ENCODE assay signal across 17 cellular contexts in the genomic region with DNA sequence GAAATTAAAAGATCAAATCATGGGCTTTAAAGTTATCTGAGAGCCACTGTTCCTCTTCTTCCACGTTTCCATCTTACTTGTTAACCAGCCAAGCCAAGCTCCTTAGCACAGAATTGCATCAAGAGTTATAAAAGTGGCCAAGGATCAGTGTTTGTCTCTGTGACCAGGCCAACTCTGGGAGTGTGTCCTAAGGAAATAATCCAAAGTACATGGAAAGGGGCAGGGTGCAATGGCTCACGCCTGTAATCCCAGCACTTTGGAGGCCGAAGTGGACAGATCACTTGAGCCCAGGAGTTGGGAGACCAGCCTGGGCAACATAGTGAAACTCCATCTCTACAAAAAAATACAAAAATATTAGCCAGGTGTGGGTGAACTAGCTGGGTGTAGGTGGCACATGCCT. TPM values are rescaled to one million over a fixed set of nuclear protein-coding genes. Genes with fewer than 3 reads are reported as not detected.
DNase-seq lines count a peak whose midpoint lies in the region; ATAC-seq, FAIRE-seq and TF ChIP-seq lines count a peak whose summit lies in the region.
"Had no signal": no experiment of that assay in that cellular context is flagged by ENCODE, and none has a peak within 500 bp of the region (broad histone marks: within the 10 kb centered on the region; RNA-seq: fewer than 3 reads in every experiment).

No MANE protein-coding gene starts in this region.

- H3K27ac Mint-ChIP-seq in CD4-positive, alpha-beta T cell: peak overlapping the region; percentile 45
- peak overlapping the region; percentile 52 for H3K27ac Mint-ChIP-seq in memory B cell
- H3K27ac Mint-ChIP-seq in CD8-positive, alpha-beta memory T cell: peak overlapping the region in 3 of 8 donors; percentile 51 to 90 (median 78)

- H3K4me1 Mint-ChIP-seq in CD4-positive, alpha-beta T cell (ENCODE audit: low read depth): peaks cover 38% of the 10 kb centered on the region
- H3K4me1 Mint-ChIP-seq in memory B cell: peaks cover 38% of the 10 kb centered on the region
- H3K4me1 Mint-ChIP-seq in CD8-positive, alpha-beta memory T cell: peaks cover 23 to 42% (median 33%) of the 10 kb centered on the region in 3 donors

- no peaks in the 10 kb centered on the region for H3K27me3 ChIP-seq in CD4-positive, alpha-beta T cell (ENCODE audit: control insufficient read depth, insufficient read depth, low read length)
- H3K27me3 ChIP-seq in ascending aorta (no peaks in the 10 kb centered on the region), small intestine (ENCODE audit: control insufficient read depth in 2 of 2, insufficient read depth in 2 of 2, low read length in 2 of 2) (no peaks in the 10 kb centered on the region)
- H3K27me3 ChIP-seq in CD8-positive, alpha-beta memory T cell (ENCODE audit: insufficient read depth, low read length, poor library complexity, severe bottlenecking): no peaks in the 10 kb centered on the region

- WGBS in small intestine, 3 donors: 16 to 55% (median 35%) methylated on average over 3 of the region's 3 CpGs

- CTCF ChIA-PET in CD4-positive, alpha-beta T cell (lab: Charles Lee): interaction anchor here (1.8 kb wide), 1 partner anchor 24 kb away, joined by 8 read pairs; no protein-coding TSS in a partner anchor
- CTCF ChIA-PET in CD8-positive, alpha-beta memory T cell (lab: Charles Lee): interaction anchor here (0.6 to 1.6 kb wide), 3 partner anchors 24 to 111 kb away, joined by 3 to 6 read pairs (median 3); no protein-coding TSS in a partner anchor

- H3K27me3 Mint-ChIP-seq in CD4-positive, alpha-beta T cell: peaks cover 18% of the 10 kb centered on the region
- H3K27me3 Mint-ChIP-seq in memory B cell: no peaks in the 10 kb centered on the region
- peaks cover 0 to 14% of the 10 kb centered on the region in 2 donors for H3K27me3 Mint-ChIP-seq in CD8-positive, alpha-beta memory T cell

- DNase-seq in CD4-positive, alpha-beta T cell: no peak
- DNase-seq in ascending aorta (ENCODE audit: low spot score in 2 of 2) (peak in 1 of 2 donors; percentile 79), memory B cell (ENCODE audit: low spot score in 2 of 2) (no peak), small intestine (peak; percentile 95), ureter (ENCODE audit: low spot score) (no peak), NCI-H1417 (lab: John Stamatoyannopoulos, UW) (no peak), mucosa of gallbladder (ENCODE audit: low spot score) (no peak)
- DNase-seq in CD8-positive, alpha-beta memory T cell: no peak
- DNase-seq: AML-193, C1 segment of cervical spinal cord, IMR-90, NCI-H1105, NCI-H1694 treated with DMSO at 0.1 percent for 48 hours, NCI-H446, NCI-H526, SHP77 had no signal

- intact Hi-C loops in CD4-positive, alpha-beta T cell (cut with DNase I, micrococcal nuclease): loop anchor here in 1 of 2 experiments (5.0 to 10.0 kb wide), 2 partner anchors 489 to 1653 kb away; a partner anchor contains a TSS
- intact Hi-C loops in ascending aorta (cut with DNase I): loop anchor here (10.0 kb wide), 1 partner anchor 1773 kb away; a partner anchor contains a TSS

- no peaks in the 10 kb centered on the region for H3K9me3 Mint-ChIP-seq in CD4-positive, alpha-beta T cell
- H3K9me3 Mint-ChIP-seq in memory B cell: no peaks in the 10 kb centered on the region
- H3K9me3 Mint-ChIP-seq in CD8-positive, alpha-beta memory T cell: peaks cover 0 to 7% (median 3%) of the 10 kb centered on the region in 5 donors

- no peak for FAIRE-seq in small intestine (lab: Jason Lieb, UNC)
- FAIRE-seq: G401.6 had no signal

- no peak for ATAC-seq in CD4-positive, alpha-beta T cell (ENCODE audit: poor library complexity)
- no peak for ATAC-seq in memory B cell (ENCODE audit: low read depth)

- no peaks in the 10 kb centered on the region for H3K36me3 ChIP-seq in ascending aorta
- H3K36me3 ChIP-seq in small intestine (ENCODE audit: control insufficient read depth in 2 of 2, insufficient read depth in 2 of 2, low read length in 2 of 2): no peaks in the 10 kb centered on the region
- H3K36me3 ChIP-seq in CD8-positive, alpha-beta memory T cell (ENCODE audit: insufficient read depth, low read length): no peaks in the 10 kb centered on the region

- POLR2A ChIA-PET in CD4-positive, alpha-beta T cell (lab: Charles Lee): no interaction called here
- POLR2A ChIA-PET in CD8-positive, alpha-beta memory T cell (lab: Charles Lee): interaction anchor here (1.3 kb wide), 1 partner anchor 19 kb away, joined by 4 read pairs; no protein-coding TSS in a partner anchor

- no peaks in the 10 kb centered on the region for H3K9me3 ChIP-seq in CD4-positive, alpha-beta T cell (ENCODE audit: control insufficient read depth, low read length)
- H3K9me3 ChIP-seq in ascending aorta (no peaks in the 10 kb centered on the region), small intestine (ENCODE audit: control insufficient read depth, low read depth) (no peaks in the 10 kb centered on the region)
- no peaks in the 10 kb centered on the region for H3K9me3 ChIP-seq in CD8-positive, alpha-beta memory T cell (ENCODE audit: low read length)

- H3K4me3 ChIP-seq in ascending aorta (no peak overlapping the region), small intestine (ENCODE audit: low read depth in 1 of 2, low read length in 2 of 2) (no peak overlapping the region)
- H3K4me3 ChIP-seq in CD8-positive, alpha-beta memory T cell (ENCODE audit: low read length): no peak overlapping the region

- H3K4me1 ChIP-seq in ascending aorta (peaks cover 0 to 5% of the 10 kb centered on the region in 2 donors), small intestine (ENCODE audit: control insufficient read depth in 2 of 2, insufficient read depth in 1 of 2, low read depth in 1 of 2, low read length in 1 of 2) (no peaks in the 10 kb centered on the region)
- H3K4me1 ChIP-seq in CD8-positive, alpha-beta memory T cell (ENCODE audit: insufficient read depth, low read length): peaks cover 9% of the 10 kb centered on the region

- H3K36me3 Mint-ChIP-seq in CD4-positive, alpha-beta T cell (ENCODE audit: low read depth): peaks cover 33% of the 10 kb centered on the region
- H3K36me3 Mint-ChIP-seq in memory B cell: peaks cover 3% of the 10 kb centered on the region
- peaks cover 0 to 21% (median 0%) of the 10 kb centered on the region in 3 donors for H3K36me3 Mint-ChIP-seq in CD8-positive, alpha-beta memory T cell

- TF ChIP-seq CTCF in CD4-positive, alpha-beta T cell (IDR thresholded peaks at IDR 0.05): no peak
- TF ChIP-seq CTCF in ascending aorta (IDR thresholded peaks at IDR 0.05): no peak

- H3K27ac ChIP-seq in CD4-positive, alpha-beta T cell (ENCODE audit: low read depth, low read length): no peak overlapping the region
- H3K27ac ChIP-seq in ascending aorta (peak overlapping the region; percentile 36 to 84), small intestine (ENCODE audit: low read depth in 1 of 2, low read length in 1 of 2) (no peak overlapping the region)
- H3K27ac ChIP-seq in CD8-positive, alpha-beta memory T cell (ENCODE audit: low read depth, low read length): no peak overlapping the region

- peak overlapping the region; percentile 7 for H3K4me3 Mint-ChIP-seq in CD4-positive, alpha-beta T cell
- H3K4me3 Mint-ChIP-seq in memory B cell: no peak overlapping the region
- peak overlapping the region in 1 of 7 donors; percentile 30 for H3K4me3 Mint-ChIP-seq in CD8-positive, alpha-beta memory T cell

RNA-seq across cellular contexts. Expression of a gene that starts 10.0 kb away (rescaled TPM):
- total RNA-seq in CD4-positive, alpha-beta T cell: 1 to 10 TPM; 1.2 to 1.5 TPM
- total RNA-seq in ascending aorta (58.9 TPM), ureter (99.4 TPM), mucosa of gallbladder (137 TPM)
- polyA plus RNA-seq in small intestine: 10 to 100 TPM in 1 of 3 donors, 1 to 10 TPM in 2; 8.1 to 54.1 (median 8.6) TPM
- 10 to 100 TPM; 15.6 to 17.9 TPM for total RNA-seq in CD8-positive, alpha-beta memory T cell
- 8.2 TPM for polyA plus RNA-seq in CD8-positive, alpha-beta memory T cell

Comparison
In these comparisons a context has a peak if more than half of its experiments do, and no peak if none do; other contexts are left out.
1. H3K27ac ChIP-seq: peak in ascending aorta (2 of 2); none in CD4-positive, alpha-beta T cell (single experiment), small intestine (0 of 2) and CD8-positive, alpha-beta memory T cell (single experiment).
2. RNA of a gene that starts 10.0 kb away (total RNA-seq): 137 TPM in mucosa of gallbladder (single experiment), 99.4 TPM in ureter (single experiment), 58.9 TPM in ascending aorta (single experiment) and 15.6 to 17.9 TPM in CD8-positive, alpha-beta memory T cell; 1.2 to 1.5 TPM in CD4-positive, alpha-beta T cell; every median in the first group is over 4 times any median in the second.